Comparison of ENCODE assay signal across 29 cellular contexts in the genomic region with DNA sequence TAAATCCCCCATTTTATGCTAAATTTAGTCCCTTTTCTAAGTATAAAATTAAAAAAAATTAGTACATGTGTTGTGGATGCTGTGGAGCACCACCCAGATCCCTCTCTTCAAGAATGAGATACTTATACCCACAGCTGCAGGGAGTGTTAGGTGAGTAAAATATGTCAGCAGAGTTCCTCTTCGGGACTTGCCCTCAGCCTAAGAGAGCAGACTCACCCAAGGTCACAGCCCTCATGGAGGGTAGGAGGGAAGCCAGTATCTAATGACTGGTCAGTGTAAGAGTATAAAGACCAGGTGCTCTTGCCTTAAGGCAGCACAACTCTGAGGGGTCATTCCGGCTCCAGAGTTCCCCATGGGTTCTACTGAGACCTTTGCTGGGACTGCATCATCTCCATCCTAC.
"Had no signal": no experiment of that assay in that cellular context is flagged by ENCODE, and none has a peak within 500 bp of the region (broad histone marks: within the 10 kb centered on the region; RNA-seq: fewer than 3 reads in every experiment).

No MANE protein-coding gene starts in this region.

- FAIRE-seq: colon had no signal

- H3K4me1 ChIP-seq: adrenal gland, body of pancreas, esophagus squamous epithelium, gastroesophageal sphincter had no signal

- H3K27ac ChIP-seq: adrenal gland, body of pancreas, esophagus squamous epithelium, gastroesophageal sphincter had no signal

- DNase-seq: activated CD4-positive, alpha-beta memory T cell treated with anti-CD3 and anti-CD28 coated beads for 36 hours; activated CD4-positive, alpha-beta T cell treated with anti-CD3 and anti-CD28 coated beads for 36 hours; activated CD4-positive, alpha-beta T cell treated with anti-CD3 and anti-CD28 coated beads, Interleukin-2, amount 10 ng/mL, durations not matched to agents 24 days and 14 days; activated CD4-positive, CD25-positive, alpha-beta regulatory T cell; activated CD4-positive, CD25-positive, alpha-beta regulatory T cell treated with anti-CD3 and anti-CD28 coated beads, Interleukin-2, amount 50 U/mL, for 72 hours; activated CD8-positive, alpha-beta memory T cell treated with anti-CD3 and anti-CD28 coated beads, Interleukin-2, amount 10 ng/mL, durations not matched to agents 7 days and 5 days; activated CD8-positive, alpha-beta memory T cell treated with anti-CD3 and anti-CD28 coated beads, Interleukin-2, amount 50 U/mL, for 4 hours; activated CD8-positive, alpha-beta T cell treated with anti-CD3 and anti-CD28 coated beads, Interleukin-2, amount 10 ng/mL, durations not matched to agents 7 days and 5 days; activated effector memory CD4-positive, alpha-beta T cell treated with anti-CD3 and anti-CD28 coated beads, Interleukin-2, amount 50 U/mL, for 16 hours; activated naive CD4-positive, alpha-beta T cell treated with anti-CD3 and anti-CD28 coated beads for 36 hours; activated naive CD8-positive, alpha-beta T cell treated with anti-CD3 and anti-CD28 coated beads for 36 hours; activated naive CD8-positive, alpha-beta T cell treated with anti-CD3 and anti-CD28 coated beads, Interleukin-2, amount 50 U/mL, for 24 hours; activated T-cell treated with anti-CD3 and anti-CD28 coated beads, Interleukin-2, amount 50 U/mL, for 1 hour; activated T-cell treated with anti-CD3 and anti-CD28 coated beads, Interleukin-2, amount 50 U/mL, for 48 hours; adrenal gland; amygdala; aorta; body of pancreas; caudate nucleus; cortex of kidney; dermis blood vessel endothelial cell; effector CD4-positive, alpha-beta T cell; effector memory CD8-positive, alpha-beta T cell; erythroblast; esophagus squamous epithelium; foreskin melanocyte; T-helper 2 cell had no signal

- H3K4me3 ChIP-seq: adrenal gland, body of pancreas, esophagus squamous epithelium, gastroesophageal sphincter had no signal

- H3K36me3 ChIP-seq: adrenal gland had no signal

- ATAC-seq: activated CD4-positive, alpha-beta T cell treated with anti-CD3 and anti-CD28 coated beads for 36 hours; activated CD8-positive, alpha-beta memory T cell treated with anti-CD3 and anti-CD28 coated beads, Interleukin-2, amount 10 ng/mL, durations not matched to agents 7 days and 5 days; activated CD8-positive, alpha-beta T cell treated with anti-CD3 and anti-CD28 coated beads, Interleukin-2, amount 10 ng/mL, durations not matched to agents 7 days and 5 days; activated naive CD8-positive, alpha-beta T cell treated with anti-CD3 and anti-CD28 coated beads, Interleukin-2, amount 50 U/mL, for 24 hours; body of pancreas; effector memory CD8-positive, alpha-beta T cell; gastroesophageal sphincter had no signal

- H3K9me3 ChIP-seq: adrenal gland, body of pancreas, esophagus squamous epithelium, gastroesophageal sphincter had no signal

- H3K27me3 ChIP-seq: adrenal gland, body of pancreas, esophagus squamous epithelium, gastroesophageal sphincter had no signal
